8 cellular contexts compared by ENCODE assay signal in genomic region chr14:105315211-105315721, GRCh38. TPM values are rescaled to one million over a fixed set of nuclear protein-coding genes. Genes with fewer than 3 reads are reported as not detected.
DNase-seq lines count a peak whose midpoint lies in the region; ATAC-seq and TF ChIP-seq lines count a peak whose summit lies in the region.

No MANE protein-coding gene starts in this region.

- no peak overlapping the region for H3K4ac ChIP-seq in H9 (ENCODE audit: low read depth, low read length)

- H2BK12ac ChIP-seq in H9 (ENCODE audit: insufficient read length, low read depth, low read length): no peak overlapping the region

- no peak overlapping the region for H3K56ac ChIP-seq in H9 (ENCODE audit: insufficient read length, low read depth, low read length)

- H4K20me1 ChIP-seq in DND-41 (ENCODE audit: insufficient read depth, low read length): peaks cover 31% of the 10 kb centered on the region
- peaks cover 7% of the 10 kb centered on the region for H4K20me1 ChIP-seq in H9 (ENCODE audit: control insufficient read depth, insufficient read depth, insufficient read length)

- H3K18ac ChIP-seq in H9 (ENCODE audit: insufficient read length, low read depth, low read length): no peak overlapping the region

- H3K27me3 ChIP-seq in DND-41 (ENCODE audit: insufficient read depth, low read length, poor library complexity) (no peaks in the 10 kb centered on the region), H9 (ENCODE audit: insufficient read depth, low read length) (no peaks in the 10 kb centered on the region)
- no peaks in the 10 kb centered on the region for H3K27me3 ChIP-seq in naive thymus-derived CD4-positive, alpha-beta T cell (ENCODE audit: control insufficient read depth in 2 of 2, insufficient read depth in 2 of 2, low read length in 2 of 2)

- H3K9me3 Mint-ChIP-seq in H9: no peaks in the 10 kb centered on the region
- peaks cover 0 to 2% (median 0%) of the 10 kb centered on the region in 11 donors for H3K9me3 Mint-ChIP-seq in naive thymus-derived CD4-positive, alpha-beta T cell

- H3K79me1 ChIP-seq in H9 (ENCODE audit: insufficient read depth, low read depth, low read length, poor library complexity, severe bottlenecking): peaks cover 5% of the 10 kb centered on the region

- peaks cover 11% of the 10 kb centered on the region for H3K27me3 Mint-ChIP-seq in H9 (ENCODE audit: low read depth)
- peaks cover 0 to 9% (median 0%) of the 10 kb centered on the region in 5 donors for H3K27me3 Mint-ChIP-seq in naive thymus-derived CD4-positive, alpha-beta T cell

- peaks cover 33% of the 10 kb centered on the region for H3K4me1 ChIP-seq in DND-41 (ENCODE audit: insufficient read depth, low read length)
- no peaks in the 10 kb centered on the region; the same call in 1 of the 2 replicates for H3K4me1 ChIP-seq in H9 (ENCODE audit: insufficient read depth, low read length)
- peaks cover 13 to 21% of the 10 kb centered on the region in 2 donors for H3K4me1 ChIP-seq in naive thymus-derived CD4-positive, alpha-beta T cell (ENCODE audit: control insufficient read depth in 2 of 2, insufficient read depth in 2 of 2, low read length in 2 of 2)

- no peak overlapping the region for H4K91ac ChIP-seq in H9 (ENCODE audit: insufficient read length, low read depth, low read length)

- H3K9me3 ChIP-seq in DND-41 (ENCODE audit: insufficient read depth, low read length, severe bottlenecking) (no peaks in the 10 kb centered on the region), H9 (ENCODE audit: control insufficient read depth, low read depth, low read length) (no peaks in the 10 kb centered on the region)
- no peaks in the 10 kb centered on the region for H3K9me3 ChIP-seq in naive thymus-derived CD4-positive, alpha-beta T cell (ENCODE audit: control insufficient read depth in 2 of 3, low read length in 3 of 3)

- CTCF ChIA-PET in naive thymus-derived CD4-positive, alpha-beta T cell (lab: Charles Lee): interaction anchor here (1.1 kb wide), 1 partner anchor 254 kb away, joined by 3 read pairs; no protein-coding TSS in a partner anchor

- H3K27ac ChIP-seq in DND-41 (ENCODE audit: low read length): peak overlapping the region; percentile 12; the same call in 1 of the 2 replicates
- no peak overlapping the region for H3K27ac ChIP-seq in H9 (ENCODE audit: insufficient read length, low read depth, low read length)
- peak overlapping the region; percentile 62 for H3K27ac ChIP-seq in naive thymus-derived CD4-positive, alpha-beta T cell (ENCODE audit: low read depth, low read length)

- no peak overlapping the region for H4K8ac ChIP-seq in H9 (replicated peaks; ENCODE audit: insufficient read length, low read depth, low read length)

- TF ChIP-seq CTCF in DND-41 (IDR thresholded peaks at IDR 0.05; ENCODE audit: borderline replicate concordance, extremely low read depth, low read length, poor library complexity, severe bottlenecking) (no peak), H9 (conservative IDR thresholded peaks at IDR 0.05) (no peak)

- POLR2A ChIA-PET in naive thymus-derived CD4-positive, alpha-beta T cell (lab: Charles Lee): interaction anchor here (1.6 to 5.6 kb wide), 3 partner anchors 15 to 22 kb away, joined by 4 to 58 read pairs (median 19); partner anchors contain the start of gene BRF1

- H3K36me3 Mint-ChIP-seq in H9 (ENCODE audit: insufficient read depth in 1 of 3, low read depth in 3 of 3): peaks cover 0 to 4% (median 0%) of the 10 kb centered on the region in 3 experiments; a peak in 3 of 7 replicates
- H3K36me3 Mint-ChIP-seq in naive thymus-derived CD4-positive, alpha-beta T cell: no peaks in the 10 kb centered on the region

- H3T11ph ChIP-seq in H9 (ENCODE audit: low read length): no peak overlapping the region

- H3K9ac ChIP-seq in DND-41 (ENCODE audit: low read depth, low read length) (peak overlapping the region; percentile 72), H9 (ENCODE audit: extremely low read depth, insufficient read length, low read length) (no peak overlapping the region)

- H2AK5ac ChIP-seq in H9 (ENCODE audit: insufficient read length, low read length): no peak overlapping the region

- no peak overlapping the region for H3K27ac Mint-ChIP-seq in H9
- H3K27ac Mint-ChIP-seq in naive thymus-derived CD4-positive, alpha-beta T cell: peak overlapping the region; percentile 69 to 87 (median 84)

- peaks cover 8% of the 10 kb centered on the region for H3K23me2 ChIP-seq in H9 (ENCODE audit: insufficient read length, low read depth, low read length, poor library complexity, severe bottlenecking)

- intact Hi-C loops in naive thymus-derived CD4-positive, alpha-beta T cell (cut with micrococcal nuclease): loop anchor here (1.0 to 10.0 kb wide), 6 partner anchors 33 to 294 kb away; partner anchors contain the start of genes CDCA4 (in 1 of the 2), MTA1 (in 1 of the 2) and NUDT14 (in 1 of the 2)

- no peak overlapping the region for H4K5ac ChIP-seq in H9 (ENCODE audit: insufficient read length, low read depth, low read length)

- H3K79me2 ChIP-seq in DND-41 (ENCODE audit: insufficient read depth, low read length) (peaks cover 49% of the 10 kb centered on the region), H9 (ENCODE audit: insufficient read depth, low read length) (peaks cover 12% of the 10 kb centered on the region; the same call in 1 of the 2 replicates)

- no peak overlapping the region for H2BK15ac ChIP-seq in H9 (ENCODE audit: low read depth, low read length)

- peak; percentile 34 for ATAC-seq in DND-41 (ENCODE audit: insufficient read depth, low read depth)
- ATAC-seq in naive thymus-derived CD4-positive, alpha-beta T cell: peak; percentile 33
- no peak for ATAC-seq in HG03469 (IDR thresholded peaks at IDR 0.05; ENCODE audit: unreplicated experiment)

- H3K14ac ChIP-seq in H9 (ENCODE audit: insufficient read depth, low read length): no peak overlapping the region

- no peak for TF ChIP-seq POLR2A in erythroblast (IDR thresholded peaks at IDR 0.05; ENCODE audit: low read length)

- no peak overlapping the region for H2BK120ac ChIP-seq in H9 (ENCODE audit: low read depth, low read length, poor library complexity, severe bottlenecking)

- H2BK20ac ChIP-seq in H9 (ENCODE audit: low read depth, low read length, poor library complexity, severe bottlenecking): no peak overlapping the region

- no peaks in the 10 kb centered on the region for H3K36me3 ChIP-seq in DND-41 (ENCODE audit: insufficient read depth, low read length)
- H3K36me3 ChIP-seq in naive thymus-derived CD4-positive, alpha-beta T cell (ENCODE audit: control insufficient read depth in 2 of 3, insufficient read depth in 3 of 3, low read length in 3 of 3): no peaks in the 10 kb centered on the region

- H3K4me2 ChIP-seq in DND-41 (ENCODE audit: insufficient read depth, low read length): peak overlapping the region; percentile 84
- peak overlapping the region; percentile 61 for H3K4me2 ChIP-seq in H9 (ENCODE audit: insufficient read depth, insufficient read length, low read length)

- no peak overlapping the region for H2AFZ ChIP-seq in DND-41 (ENCODE audit: low read depth, low read length)
- H2AFZ ChIP-seq in H9 (ENCODE audit: low read length): no peak overlapping the region

- H3K4me3 ChIP-seq in DND-41 (ENCODE audit: low read depth in 1 of 2, low read length in 2 of 2): peak overlapping the region; percentile 26 to 64; a peak in 3 of 4 replicates
- peak overlapping the region; percentile 57 for H3K4me3 ChIP-seq in naive thymus-derived CD4-positive, alpha-beta T cell (ENCODE audit: low read length)

- no peak overlapping the region for H2BK5ac ChIP-seq in H9 (ENCODE audit: insufficient read length, low read length)

- peaks cover 19 to 26% of the 10 kb centered on the region in 2 experiments for H3K4me1 Mint-ChIP-seq in H9
- peaks cover 9 to 37% (median 23%) of the 10 kb centered on the region in 7 donors for H3K4me1 Mint-ChIP-seq in naive thymus-derived CD4-positive, alpha-beta T cell

- H3K4me3 Mint-ChIP-seq in H9: peak overlapping the region; percentile 82 to 90
- H3K4me3 Mint-ChIP-seq in naive thymus-derived CD4-positive, alpha-beta T cell: peak overlapping the region; percentile 77 to 98 (median 88)

- DNase-seq in DND-41: peak; percentile 40
- DNase-seq in H9: peak; percentile 57
- peak; percentile 62 for DNase-seq in NCI-H2107 (lab: John Stamatoyannopoulos, UW)
- DNase-seq in activated T-cell treated with anti-CD3 and anti-CD28 coated beads for 1 hour (ENCODE audit: low read depth): peak; percentile 47
- DNase-seq in erythroblast (lab: John Stamatoyannopoulos, UW): peak; percentile 41 to 48
- peak; percentile 41 to 72 (median 64) for DNase-seq in naive thymus-derived CD4-positive, alpha-beta T cell
- DNase-seq in NCI-H446 treated with DMSO at 0.1 percent for 48 hours (lab: John Stamatoyannopoulos, UW): no peak

- no peak overlapping the region for H3K23ac ChIP-seq in H9 (ENCODE audit: insufficient read length, low read depth, low read length)

- no CpG with 5 or more reads among the region's 54 CpGs for WGBS in H9 (ENCODE audit: extremely low coverage, insufficient read length, low lambda C conversion rate)

RNA-seq across cellular contexts. Expression of gene PACS2, which starts 0.7 kb away (rescaled TPM):
- 63.5 and 72.5 TPM in 2 replicates for total RNA-seq in H9 (2021)
- total RNA-seq in naive thymus-derived CD4-positive, alpha-beta T cell: 10 to 100 TPM; 33.9 to 75.4 (median 72.3) TPM
- polyA plus RNA-seq in naive thymus-derived CD4-positive, alpha-beta T cell: 1 to 10 TPM; 1.5 to 4.5 TPM

RNA-seq across cellular contexts. Expression of gene BRF1, which starts 14.5 kb away (rescaled TPM):
- 27.0 and 28.3 TPM in 2 replicates for total RNA-seq in H9 (2021)
- total RNA-seq in naive thymus-derived CD4-positive, alpha-beta T cell: 10 to 100 TPM; 49.8 to 75.7 (median 61.4) TPM
- polyA plus RNA-seq in naive thymus-derived CD4-positive, alpha-beta T cell: 10 to 100 TPM in 1 of 2 donors, 1 to 10 TPM in 1; 7.1 to 11.9 TPM

Comparison
In these comparisons a context has a peak if more than half of its experiments do, and no peak if none do; other contexts are left out.
1. H3K27ac Mint-ChIP-seq: peak in naive thymus-derived CD4-positive, alpha-beta T cell (9 of 9); none in H9 (0 of 3).